ENCODE assay signal across 8 cellular contexts in the genomic region with DNA sequence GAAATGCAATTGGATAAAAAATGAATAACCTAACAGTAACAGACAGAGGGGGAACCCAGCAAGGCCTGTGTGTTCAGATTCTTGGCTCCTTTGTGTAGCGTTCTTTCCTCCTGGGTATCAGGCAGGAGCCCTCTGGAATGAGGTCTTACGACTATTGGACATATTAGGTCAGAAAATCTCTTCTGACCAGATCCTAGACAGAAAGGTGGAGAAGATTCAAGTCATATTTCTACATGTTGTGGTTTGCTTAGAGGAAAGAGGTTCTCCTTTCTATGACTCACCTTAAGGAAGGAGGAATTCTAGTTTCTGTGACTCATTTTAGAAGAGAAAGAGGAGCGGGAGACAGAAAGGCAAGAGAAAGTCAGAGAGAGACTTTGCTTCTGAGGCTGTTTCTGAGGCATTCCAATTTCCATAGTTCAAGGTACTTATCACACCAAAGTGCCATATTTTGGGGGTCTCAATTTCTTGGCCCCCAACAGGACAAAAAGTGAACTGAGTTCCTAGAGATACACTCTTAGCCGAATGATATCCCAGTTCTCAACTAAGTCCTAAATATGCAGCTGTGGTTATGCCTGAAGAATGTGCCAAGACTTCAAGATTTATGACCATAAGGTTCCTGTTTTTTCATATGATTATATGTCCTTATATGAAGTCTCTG.
DNase-seq lines count a peak whose midpoint lies in the region; ATAC-seq and TF ChIP-seq lines count a peak whose summit lies in the region.

No MANE protein-coding gene starts in this region.

- ATAC-seq in GM21526 (IDR thresholded peaks at IDR 0.05; ENCODE audit: low FRiP score, unreplicated experiment): peak; percentile 71

- H3K27ac ChIP-seq in epithelial cell of prostate: peak overlapping the region; percentile 81
- no peak overlapping the region for H3K27ac ChIP-seq in coronary artery

- DNase-seq in AG09309 (ENCODE audit: low read depth) (peak; percentile 61), HT1080 (ENCODE audit: low read depth) (peak; percentile 95), epithelial cell of prostate (ENCODE audit: low read depth, low spot score) (peak; percentile 86), coronary artery (ENCODE audit: low spot score) (no peak), NCI-H2081 treated with DMSO at 0.1 percent for 48 hours (lab: John Stamatoyannopoulos, UW) (no peak)
- no peak for DNase-seq in stimulated activated CD4-positive, alpha-beta T cell treated with anti-CD3 and anti-CD28 coated beads, Interleukin-4, amount 100 ng/mL, for 24 hours
- no peak for DNase-seq in NK-92 treated with Interleukin-12 subunit alpha and Interleukin-12 subunit beta, amount 100 ng/mL, for 24 hours (lab: John Stamatoyannopoulos, UW)

- peak overlapping the region; percentile 12; the same call in 1 of the 2 replicates for H3K4me3 ChIP-seq in AG09309 (ENCODE audit: control insufficient read depth, low read depth, low read length)
- no peak overlapping the region for H3K4me3 ChIP-seq in coronary artery

- TF ChIP-seq CTCF in AG09309 (IDR thresholded peaks at IDR 0.05; ENCODE audit: control insufficient read depth, insufficient read depth, low read depth, low read length, missing control alignments) (peak; percentile 8), coronary artery (IDR thresholded peaks at IDR 0.05) (no peak)

Comparison
In these comparisons a context has a peak if more than half of its experiments do, and no peak if none do; other contexts are left out.
1. DNase-seq: peak in AG09309 (single experiment), HT1080 (single experiment) and epithelial cell of prostate (single experiment); none in coronary artery (single experiment), NCI-H2081 treated with DMSO at 0.1 percent for 48 hours (single experiment), stimulated activated CD4-positive, alpha-beta T cell treated with anti-CD3 and anti-CD28 coated beads, Interleukin-4, amount 100 ng/mL, for 24 hours (single experiment) and NK-92 treated with Interleukin-12 subunit alpha and Interleukin-12 subunit beta, amount 100 ng/mL, for 24 hours (single experiment).